ENCODE assay signal across 16 cellular contexts in genomic region chr9:13113201-13113600, GRCh38.
DNase-seq lines count a peak whose midpoint lies in the region; ATAC-seq and TF ChIP-seq lines count a peak whose summit lies in the region.
"Had no signal": no experiment of that assay in that cellular context is flagged by ENCODE, and none has a peak within 500 bp of the region (broad histone marks: within the 10 kb centered on the region; RNA-seq: fewer than 3 reads in every experiment).

No MANE protein-coding gene starts in this region.

- H3K4me3 ChIP-seq in cardiac fibroblast (replicated peaks in 1 of 2; ENCODE audit: low read depth in 2 of 2, low read length in 2 of 2) (no peak overlapping the region), mesendoderm (ENCODE audit: low read length) (no peak overlapping the region)

- H3K79me2 ChIP-seq in mesendoderm (ENCODE audit: control insufficient read depth, insufficient read depth, low read length) = no peaks in the 10 kb centered on the region

- H3K79me1 ChIP-seq in mesendoderm (ENCODE audit: low read length) = no peaks in the 10 kb centered on the region

- POLR2A ChIA-PET in activated CD8-positive, alpha-beta T cell treated with anti-CD3 and anti-CD28 coated beads for 36 hours (lab: Charles Lee) = no interaction called here

- H3K4me1 Mint-ChIP-seq in activated CD8-positive, alpha-beta T cell treated with anti-CD3 and anti-CD28 coated beads for 36 hours (ENCODE audit: low read depth) = no peaks in the 10 kb centered on the region
- H3K4me1 Mint-ChIP-seq: central memory CD8-positive, alpha-beta T cell; IgD-negative memory B cell; naive thymus-derived CD4-positive, alpha-beta T cell; T-cell had no signal

- peaks cover 3% of the 10 kb centered on the region for H3K9me3 Mint-ChIP-seq in activated CD8-positive, alpha-beta T cell treated with anti-CD3 and anti-CD28 coated beads for 36 hours
- H3K9me3 Mint-ChIP-seq: IgD-negative memory B cell had no signal

- no peak overlapping the region for H3K9ac ChIP-seq in mesendoderm (ENCODE audit: low read length)

- ATAC-seq in activated CD8-positive, alpha-beta T cell treated with anti-CD3 and anti-CD28 coated beads for 36 hours = no peak
- no peak for ATAC-seq in GM19463 (IDR thresholded peaks at IDR 0.05; ENCODE audit: unreplicated experiment)
- ATAC-seq: naive thymus-derived CD4-positive, alpha-beta T cell; T-cell had no signal

- no peak overlapping the region for H3K27ac Mint-ChIP-seq in activated CD8-positive, alpha-beta T cell treated with anti-CD3 and anti-CD28 coated beads for 36 hours
- H3K27ac Mint-ChIP-seq: activated naive CD4-positive, alpha-beta T cell treated with anti-CD3 and anti-CD28 coated beads for 36 hours; IgD-negative memory B cell; naive thymus-derived CD4-positive, alpha-beta T cell; T-cell had no signal

- H3K18ac ChIP-seq in mesendoderm (ENCODE audit: low read length) = no peak overlapping the region

- no peaks in the 10 kb centered on the region for H3K36me3 Mint-ChIP-seq in activated CD8-positive, alpha-beta T cell treated with anti-CD3 and anti-CD28 coated beads for 36 hours (ENCODE audit: low read depth)
- H3K36me3 Mint-ChIP-seq: IgD-negative memory B cell; naive thymus-derived CD4-positive, alpha-beta T cell; T-cell had no signal

- no peak overlapping the region for H3K27ac ChIP-seq in mesendoderm (ENCODE audit: low read depth, low read length)
- H3K27ac ChIP-seq: C4-2B had no signal

- H3K36me3 ChIP-seq in mesendoderm (ENCODE audit: control insufficient read depth, insufficient read depth, low read length) = no peaks in the 10 kb centered on the region

- H2BK15ac ChIP-seq in mesendoderm (replicated peaks; ENCODE audit: low read depth) = no peak overlapping the region

- H3K4me3 Mint-ChIP-seq in activated CD8-positive, alpha-beta T cell treated with anti-CD3 and anti-CD28 coated beads for 36 hours = no peak overlapping the region
- H3K4me3 Mint-ChIP-seq: activated naive CD4-positive, alpha-beta T cell treated with anti-CD3 and anti-CD28 coated beads for 36 hours; central memory CD8-positive, alpha-beta T cell; IgD-negative memory B cell; naive thymus-derived CD4-positive, alpha-beta T cell; T-cell had no signal

- no peak overlapping the region for H3K4ac ChIP-seq in mesendoderm (ENCODE audit: low read depth, low read length)

- no peak overlapping the region for H4K5ac ChIP-seq in mesendoderm (ENCODE audit: low read length)

- intact Hi-C loops in activated CD8-positive, alpha-beta T cell treated with anti-CD3 and anti-CD28 coated beads for 36 hours (cut with micrococcal nuclease) = no loop called here

- H3K4me2 ChIP-seq in mesendoderm (ENCODE audit: low read length) = no peak overlapping the region

- H2BK120ac ChIP-seq in mesendoderm (ENCODE audit: low read depth, low read length) = no peak overlapping the region

- H4K8ac ChIP-seq in mesendoderm (ENCODE audit: low read depth, low read length) = no peak overlapping the region

- CTCF ChIA-PET in activated CD8-positive, alpha-beta T cell treated with anti-CD3 and anti-CD28 coated beads for 36 hours (lab: Charles Lee) = no interaction called here

- DNase-seq in Daoy (ENCODE audit: low read depth) = peak; percentile 18
- DNase-seq in NCI-H1694 (lab: John Stamatoyannopoulos, UW) = peak; percentile 60
- DNase-seq in cardiac fibroblast (ENCODE audit: low read depth in 2 of 2) = peak; percentile 51 to 57
- peak; percentile 13 for DNase-seq in hepatic stellate cell (ENCODE audit: low spot score)
- DNase-seq in activated CD8-positive, alpha-beta T cell treated with anti-CD3 and anti-CD28 coated beads for 36 hours = no peak
- DNase-seq in NCI-H1092 treated with DMSO at 0.1 percent for 48 hours (lab: John Stamatoyannopoulos, UW) = no peak
- DNase-seq in mesendoderm = no peak
- DNase-seq: activated CD4-positive, CD25-positive, alpha-beta regulatory T cell; activated CD8-positive, alpha-beta memory T cell treated with anti-CD3 and anti-CD28 coated beads, Interleukin-2, amount 50 U/mL, for 4 hours; activated naive CD4-positive, alpha-beta T cell treated with anti-CD3 and anti-CD28 coated beads for 36 hours; naive thymus-derived CD4-positive, alpha-beta T cell; T-cell had no signal

- no CpG with 5 or more reads among the region's 3 CpGs for WGBS in mesendoderm (ENCODE audit: extremely low coverage, insufficient coverage, low lambda C conversion rate)

- no peak for TF ChIP-seq CTCF in cardiac fibroblast (IDR thresholded peaks at IDR 0.05; ENCODE audit: low read depth, low read length)
- no peak for TF ChIP-seq CTCF in activated CD8-positive, alpha-beta T cell treated with anti-CD3 and anti-CD28 coated beads for 36 hours (IDR thresholded peaks at IDR 0.05)

- H3K27me3 Mint-ChIP-seq in activated CD8-positive, alpha-beta T cell treated with anti-CD3 and anti-CD28 coated beads for 36 hours = no peaks in the 10 kb centered on the region
- H3K27me3 Mint-ChIP-seq: central memory CD8-positive, alpha-beta T cell; IgD-negative memory B cell; naive thymus-derived CD4-positive, alpha-beta T cell; T-cell had no signal

- no peak overlapping the region for H2BK5ac ChIP-seq in mesendoderm (ENCODE audit: low read length)

- no peaks in the 10 kb centered on the region for H3K4me1 ChIP-seq in mesendoderm (ENCODE audit: control insufficient read depth, low read depth, low read length)

- H2AK5ac ChIP-seq in mesendoderm (ENCODE audit: low read length) = no peak overlapping the region

- no peaks in the 10 kb centered on the region for H3K27me3 ChIP-seq in mesendoderm (ENCODE audit: insufficient read depth, low read length, poor library complexity)

- no peak overlapping the region for H3K23ac ChIP-seq in mesendoderm (ENCODE audit: low read length)

- H3K56ac ChIP-seq in mesendoderm (ENCODE audit: low read length) = no peak overlapping the region

Comparison
In these comparisons a context has a peak if more than half of its experiments do, and no peak if none do; other contexts are left out.
1. DNase-seq: peak in Daoy (single experiment), NCI-H1694 (single experiment), cardiac fibroblast (2 of 2) and hepatic stellate cell (single experiment); none in activated CD8-positive, alpha-beta T cell treated with anti-CD3 and anti-CD28 coated beads for 36 hours (single experiment), NCI-H1092 treated with DMSO at 0.1 percent for 48 hours (single experiment) and mesendoderm (single experiment).